1 cellular context compared by ENCODE assay signal in the genomic region with DNA sequence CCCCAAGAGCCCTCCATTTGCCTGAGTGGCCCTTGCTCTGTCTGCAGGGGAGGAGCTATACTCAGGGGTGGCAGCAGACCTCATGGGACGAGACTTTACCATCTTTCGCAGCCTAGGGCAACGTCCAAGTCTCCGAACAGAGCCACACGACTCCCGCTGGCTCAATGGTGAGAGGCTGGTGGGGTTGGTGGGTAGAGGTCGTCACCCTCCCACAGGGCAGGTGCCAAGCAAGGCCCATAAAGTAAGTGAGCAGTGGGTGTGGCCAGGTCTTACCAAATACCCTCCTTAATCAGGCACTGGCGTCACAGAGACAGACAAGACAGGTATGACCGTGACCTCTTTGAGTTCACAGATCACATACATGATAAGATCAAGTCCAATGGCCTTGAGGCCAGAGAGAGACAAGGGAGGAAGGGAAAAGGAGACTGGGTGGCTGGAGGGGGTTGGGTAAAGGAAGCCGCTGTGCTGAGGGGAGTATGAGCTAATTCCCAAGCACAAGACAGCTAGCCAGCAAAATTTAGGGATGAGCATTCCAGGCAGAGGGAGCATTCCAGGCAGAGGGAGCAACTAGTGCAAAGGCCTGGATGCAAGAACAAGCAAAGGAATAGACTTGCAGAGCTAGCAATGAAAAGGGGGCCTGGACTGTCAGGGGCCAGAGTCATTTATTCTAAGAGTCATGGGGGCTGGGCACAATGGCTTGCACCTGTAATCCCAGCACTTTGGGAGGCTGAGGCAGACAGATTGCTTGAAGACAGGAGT.
TF ChIP-seq lines count a peak whose summit lies in the region.

No MANE protein-coding gene starts in this region.

TF ChIP-seq in IMR-90, 13 proteins besides CTCF, POLR2A, EP300 and RAD21:
- TF ChIP-seq, protein P1, sequence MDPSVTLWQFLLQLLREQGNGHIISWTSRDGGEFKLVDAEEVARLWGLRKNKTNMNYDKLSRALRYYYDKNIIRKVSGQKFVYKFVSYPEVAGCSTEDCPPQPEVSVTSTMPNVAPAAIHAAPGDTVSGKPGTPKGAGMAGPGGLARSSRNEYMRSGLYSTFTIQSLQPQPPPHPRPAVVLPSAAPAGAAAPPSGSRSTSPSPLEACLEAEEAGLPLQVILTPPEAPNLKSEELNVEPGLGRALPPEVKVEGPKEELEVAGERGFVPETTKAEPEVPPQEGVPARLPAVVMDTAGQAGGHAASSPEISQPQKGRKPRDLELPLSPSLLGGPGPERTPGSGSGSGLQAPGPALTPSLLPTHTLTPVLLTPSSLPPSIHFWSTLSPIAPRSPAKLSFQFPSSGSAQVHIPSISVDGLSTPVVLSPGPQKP (IDR thresholded peaks at IDR 0.05; ENCODE audit: borderline replicate concordance, low read depth, low read length), result no peak
- TF ChIP-seq SMC3 (IDR thresholded peaks at IDR 0.05; ENCODE audit: low read depth, low read length), result no peak
- no peak for TF ChIP-seq CHD1 (IDR thresholded peaks at IDR 0.05; ENCODE audit: low read depth, low read length)
- TF ChIP-seq FOS (IDR thresholded peaks at IDR 0.05; ENCODE audit: low read depth, low read length), result no peak
- no peak for TF ChIP-seq MXI1 (IDR thresholded peaks at IDR 0.05; ENCODE audit: borderline replicate concordance, low read depth, low read length)
- TF ChIP-seq MAZ (IDR thresholded peaks at IDR 0.05; ENCODE audit: borderline replicate concordance, low read depth, low read length), result no peak
- no peak for TF ChIP-seq BHLHE40 (IDR thresholded peaks at IDR 0.05; ENCODE audit: low read depth, low read length)
- TF ChIP-seq CEBPB (IDR thresholded peaks at IDR 0.05; ENCODE audit: low read depth, low read length), result no peak
- TF ChIP-seq NFE2L2 (IDR thresholded peaks at IDR 0.05; ENCODE audit: low read depth, low read length), result no peak
- TF ChIP-seq MAFK (IDR thresholded peaks at IDR 0.05; ENCODE audit: low read depth, low read length), result no peak
- TF ChIP-seq RFX5 (IDR thresholded peaks at IDR 0.05; ENCODE audit: low read depth, low read length), result no peak
- TF ChIP-seq, protein P2, sequence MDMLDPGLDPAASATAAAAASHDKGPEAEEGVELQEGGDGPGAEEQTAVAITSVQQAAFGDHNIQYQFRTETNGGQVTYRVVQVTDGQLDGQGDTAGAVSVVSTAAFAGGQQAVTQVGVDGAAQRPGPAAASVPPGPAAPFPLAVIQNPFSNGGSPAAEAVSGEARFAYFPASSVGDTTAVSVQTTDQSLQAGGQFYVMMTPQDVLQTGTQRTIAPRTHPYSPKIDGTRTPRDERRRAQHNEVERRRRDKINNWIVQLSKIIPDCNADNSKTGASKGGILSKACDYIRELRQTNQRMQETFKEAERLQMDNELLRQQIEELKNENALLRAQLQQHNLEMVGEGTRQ (IDR thresholded peaks at IDR 0.05; ENCODE audit: low read depth, low read length), result no peak
- TF ChIP-seq RCOR1 (IDR thresholded peaks at IDR 0.05; ENCODE audit: insufficient replicate concordance, low read length), result no peak
